In the genomic region with DNA sequence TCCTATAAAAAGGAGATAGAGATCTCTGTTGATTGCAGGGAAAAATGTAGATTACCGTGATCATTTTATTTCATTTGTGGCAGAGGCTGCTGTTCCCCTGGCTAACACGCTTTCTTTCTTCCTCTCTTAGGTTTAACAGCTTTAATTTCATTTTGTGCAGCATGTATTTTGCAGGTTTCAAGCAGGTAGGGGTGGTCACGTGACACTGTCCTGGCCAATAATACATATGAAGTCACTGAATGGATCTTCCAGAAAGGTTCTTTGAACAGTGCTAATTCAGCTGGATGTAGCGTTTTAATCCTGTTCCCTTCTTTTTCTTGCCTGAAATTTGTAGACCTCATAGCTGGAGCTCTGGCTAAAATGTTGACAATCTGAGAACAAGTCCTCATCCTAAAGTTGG, we compare ENCODE assay signal across 22 cellular contexts. TPM values are rescaled to one million over a fixed set of nuclear protein-coding genes. Genes with fewer than 3 reads are reported as not detected.
DNase-seq lines count a peak whose midpoint lies in the region; ATAC-seq, FAIRE-seq and TF ChIP-seq lines count a peak whose summit lies in the region.
"Had no signal": no experiment of that assay in that cellular context is flagged by ENCODE, and none has a peak within 500 bp of the region (broad histone marks: within the 10 kb centered on the region; RNA-seq: fewer than 3 reads in every experiment).

No MANE protein-coding gene starts in this region.

- H2BK15ac ChIP-seq in IMR-90 (ENCODE audit: low read depth, low read length), result no peak overlapping the region

- WGBS in A549 (ENCODE audit: missing lambda C conversion rate), result 32% methylated on average over 4 of the region's 4 CpGs
- 40% methylated on average over 1 of the region's 4 CpGs; no CpG with 5 or more reads in 1 of the 2 experiments for WGBS in IMR-90 (ENCODE audit: extremely low coverage in 2 of 2, insufficient read length in 1 of 2), 2 experiments
- 17% methylated on average over 4 of the region's 4 CpGs for WGBS in K562 (ENCODE audit: insufficient coverage, low coverage, missing lambda C conversion rate)

- H3K14ac ChIP-seq in IMR-90 (replicated peaks; ENCODE audit: low read depth, low read length), result no peak overlapping the region

- H3K4me1 ChIP-seq in A549 (no peaks in the 10 kb centered on the region), IMR-90 (ENCODE audit: control insufficient read depth, insufficient read depth, low read length) (no peaks in the 10 kb centered on the region), K562 (replicated peaks in 1 of 2; ENCODE audit: control insufficient read depth in 2 of 2, insufficient read depth in 2 of 2, low read length in 2 of 2) (peaks cover 5 to 16% of the 10 kb centered on the region in 2 experiments; a peak in 3 of 5 replicates), gastrocnemius medialis (peaks cover 2 to 12% of the 10 kb centered on the region in 2 donors)
- H3K4me1 ChIP-seq: HAP-1 had no signal

- TF ChIP-seq CTCF in A549 (IDR thresholded peaks at IDR 0.05) (no peak), IMR-90 (conservative IDR thresholded peaks at IDR 0.05; ENCODE audit: low read depth, low read length) (no peak), K562 (IDR thresholded peaks at IDR 0.05 in 2 of 3, conservative IDR thresholded peaks at IDR 0.05 in 1 of 3; ENCODE audit: insufficient read depth in 2 of 3, low read depth in 1 of 3, low read length in 3 of 3) (no peak), gastrocnemius medialis (IDR thresholded peaks at IDR 0.05 in 4 of 5, conservative IDR thresholded peaks at IDR 0.05 in 1 of 5) (no peak)
- TF ChIP-seq CTCF in CD4-positive, alpha-beta T cell (IDR thresholded peaks at IDR 0.05), result no peak

- BruUV-seq in IMR-90 (replicated peaks; lab: Mats Ljungman, UMichigan) (no TSS peak), K562 (replicated peaks; lab: Mats Ljungman, UMichigan) (no TSS peak)

- no peak overlapping the region for H3K9ac ChIP-seq in IMR-90 (ENCODE audit: low read depth, low read length)
- H3K9ac ChIP-seq in K562 (ENCODE audit: insufficient read depth in 1 of 2, low read depth in 2 of 2, low read length in 2 of 2), result no peak overlapping the region
- H3K9ac ChIP-seq: KMS-11 had no signal

- H2BK120ac ChIP-seq in IMR-90 (ENCODE audit: low read depth, low read length), result no peak overlapping the region

- no peaks in the 10 kb centered on the region for H3K9me3 Mint-ChIP-seq in CD4-positive, alpha-beta T cell
- H3K9me3 Mint-ChIP-seq in activated CD8-positive, alpha-beta T cell treated with anti-CD3 and anti-CD28 coated beads, Interleukin-2, amount 10 ng/mL, durations not matched to agents 7 days and 5 days (ENCODE audit: insufficient read depth), result no peaks in the 10 kb centered on the region
- H3K9me3 Mint-ChIP-seq: CD4-positive, alpha-beta memory T cell; IgD-negative memory B cell had no signal

- TF ChIP-seq EP300 in A549 (IDR thresholded peaks at IDR 0.05), result no peak
- no peak for TF ChIP-seq EP300 in K562 (IDR thresholded peaks at IDR 0.05; ENCODE audit: low read length)

- H3K9me1 ChIP-seq in IMR-90 (ENCODE audit: insufficient read depth, low read length) (no peaks in the 10 kb centered on the region), K562 (ENCODE audit: control insufficient read depth, insufficient read depth, low read length) (no peaks in the 10 kb centered on the region)

- H3K4ac ChIP-seq in IMR-90 (ENCODE audit: low read depth, low read length), result no peak overlapping the region

- H4K91ac ChIP-seq in IMR-90 (ENCODE audit: insufficient read depth, low read depth, low read length), result no peak overlapping the region

- H4K5ac ChIP-seq in IMR-90 (ENCODE audit: low read depth, low read length), result no peak overlapping the region

- intact Hi-C loops in CD4-positive, alpha-beta T cell (cut with DNase I, micrococcal nuclease), result loop anchor here (5.0 to 10.0 kb wide), 4 partner anchors 39 to 534 kb away; a partner anchor contains a TSS
- intact Hi-C loops in IMR-90 (cut with micrococcal nuclease) (no loop called here), K562 (cut with micrococcal nuclease) (no loop called here), gastrocnemius medialis (cut with DNase I; ENCODE audit: low total_unique reads) (loop anchor here (5.0 kb wide), 2 partner anchors 151 to 361 kb away; no protein-coding TSS in a partner anchor)

- no peak for TF ChIP-seq POLR2A in A549 (IDR thresholded peaks at IDR 0.05; ENCODE audit: low read length)
- no peak for TF ChIP-seq POLR2A in IMR-90 (IDR thresholded peaks at IDR 0.05; ENCODE audit: low read depth, low read length)
- no peak for TF ChIP-seq POLR2A in K562 (conservative IDR thresholded peaks at IDR 0.05)
- no peak for TF ChIP-seq POLR2A in gastrocnemius medialis (IDR thresholded peaks at IDR 0.05)

- POLR2A ChIA-PET in A549 (lab: Yijun Ruan, JAX) (no interaction called here), IMR-90 (lab: Charles Lee; ENCODE audit: unreplicated experiment) (no interaction called here), K562 (lab: Yijun Ruan, JAX) (interaction anchor here (0.6 to 0.9 kb wide), 2 partner anchors 18 to 521 kb away, joined by 3 read pairs; no protein-coding TSS in a partner anchor)
- POLR2A ChIA-PET in CD4-positive, alpha-beta T cell (lab: Charles Lee), result interaction anchor here (0.6 to 2.4 kb wide), 2 partner anchors 40 to 54 kb away, joined by 3 to 7 read pairs; no protein-coding TSS in a partner anchor
- POLR2A ChIA-PET in activated CD8-positive, alpha-beta T cell treated with anti-CD3 and anti-CD28 coated beads, Interleukin-2, amount 10 ng/mL, durations not matched to agents 7 days and 5 days (lab: Charles Lee), result no interaction called here

- no peak overlapping the region for H3K56ac ChIP-seq in IMR-90 (ENCODE audit: extremely low read depth, insufficient read depth, low read length)

- no peak for DNase-seq in A549 (ENCODE audit: low read depth in 1 of 2, low spot score in 1 of 2)
- DNase-seq in CD4-positive, alpha-beta T cell, result no peak
- no peak for DNase-seq in IMR-90
- no peak for DNase-seq in K562 (ENCODE audit: extremely low read depth in 1 of 4, low spot score in 3 of 4)
- DNase-seq in gastrocnemius medialis, result no peak
- no peak for DNase-seq in GF-D8 (lab: John Stamatoyannopoulos, UW)
- no peak for DNase-seq in activated CD8-positive, alpha-beta T cell treated with anti-CD3 and anti-CD28 coated beads, Interleukin-2, amount 10 ng/mL, durations not matched to agents 7 days and 5 days
- DNase-seq: AML-193; Calu3; CD4-positive, alpha-beta memory T cell; DMS79 treated with DMSO at 0.1 percent for 48 hours; GOT3 had no signal

- no peak overlapping the region for H3K23ac ChIP-seq in IMR-90 (ENCODE audit: low read depth, low read length)

- no peak overlapping the region for H4K8ac ChIP-seq in IMR-90 (ENCODE audit: low read depth in 2 of 2, low read length in 2 of 2)

- no peak for ATAC-seq in A549
- ATAC-seq in CD4-positive, alpha-beta T cell (ENCODE audit: poor library complexity), result no peak
- ATAC-seq in IMR-90 (ENCODE audit: low read depth), result no peak
- no peak for ATAC-seq in K562
- ATAC-seq in gastrocnemius medialis, result no peak
- no peak for ATAC-seq in HG03045 (IDR thresholded peaks at IDR 0.05; ENCODE audit: unreplicated experiment)
- no peak for ATAC-seq in activated CD8-positive, alpha-beta T cell treated with anti-CD3 and anti-CD28 coated beads, Interleukin-2, amount 10 ng/mL, durations not matched to agents 7 days and 5 days

- no peaks in the 10 kb centered on the region for H3K27me3 Mint-ChIP-seq in CD4-positive, alpha-beta T cell
- H3K27me3 Mint-ChIP-seq in activated CD8-positive, alpha-beta T cell treated with anti-CD3 and anti-CD28 coated beads, Interleukin-2, amount 10 ng/mL, durations not matched to agents 7 days and 5 days (ENCODE audit: low read depth), result peaks cover 25% of the 10 kb centered on the region
- H3K27me3 Mint-ChIP-seq: IgD-negative memory B cell had no signal

- no peaks in the 10 kb centered on the region for H3K9me3 ChIP-seq in A549
- H3K9me3 ChIP-seq in CD4-positive, alpha-beta T cell (ENCODE audit: control insufficient read depth, low read length), result no peaks in the 10 kb centered on the region
- no peaks in the 10 kb centered on the region for H3K9me3 ChIP-seq in IMR-90 (ENCODE audit: control insufficient read depth, insufficient read depth, low read length)
- H3K9me3 ChIP-seq in K562 (replicated peaks; ENCODE audit: control insufficient read depth, insufficient read depth, low read depth, low read length), result no peaks in the 10 kb centered on the region
- H3K9me3 ChIP-seq in gastrocnemius medialis, result no peaks in the 10 kb centered on the region
- H3K9me3 ChIP-seq: HAP-1 had no signal

- in situ Hi-C loops in IMR-90 (cut with MboI; ENCODE audit: low sequenced_read_pairs) (loop anchor here (10.0 kb wide), 1 partner anchor 364 kb away; no protein-coding TSS in a partner anchor), K562 (cut with MboI) (no loop called here), gastrocnemius medialis (cut with MboI; ENCODE audit: low sequenced_read_pairs in 4 of 4) (loop anchor here (10.0 to 25.0 kb wide), 3 partner anchors 154 to 364 kb away; a partner anchor contains a TSS)

- H2AK5ac ChIP-seq in IMR-90 (ENCODE audit: low read depth, low read length), result no peak overlapping the region

- H3K36me3 ChIP-seq in IMR-90 (ENCODE audit: control insufficient read depth, insufficient read depth, low read length), result no peaks in the 10 kb centered on the region
- H3K36me3 ChIP-seq in K562 (ENCODE audit: control insufficient read depth, insufficient read depth, low read length), result no peaks in the 10 kb centered on the region
- H3K36me3 ChIP-seq in gastrocnemius medialis, result no peaks in the 10 kb centered on the region
- H3K36me3 ChIP-seq: HAP-1 had no signal

- H3K18ac ChIP-seq in IMR-90 (ENCODE audit: low read depth, low read length), result no peak overlapping the region

- CTCF ChIA-PET in A549 (lab: Yijun Ruan, JAX) (interaction anchor here (0.6 to 2.1 kb wide), 6 partner anchors 8 to 157 kb away, joined by 3 to 11 read pairs (median 3); no protein-coding TSS in a partner anchor), IMR-90 (lab: Yijun Ruan, JAX) (interaction anchor here (0.7 kb wide), 1 partner anchor 364 kb away, joined by 3 read pairs; no protein-coding TSS in a partner anchor), K562 (lab: Yijun Ruan, JAX; ENCODE audit: low intra/inter-chr PET ratio) (interaction anchor here (4.6 kb wide), 1 partner anchor 151 kb away, joined by 52 read pairs; no protein-coding TSS in a partner anchor)
- CTCF ChIA-PET in CD4-positive, alpha-beta T cell (lab: Charles Lee), result interaction anchor here (0.7 to 1.7 kb wide), 3 partner anchors 19 to 68 kb away, joined by 3 read pairs; no protein-coding TSS in a partner anchor
- CTCF ChIA-PET in activated CD8-positive, alpha-beta T cell treated with anti-CD3 and anti-CD28 coated beads, Interleukin-2, amount 10 ng/mL, durations not matched to agents 7 days and 5 days (lab: Charles Lee), result interaction anchor here (0.8 to 1.9 kb wide), 7 partner anchors 15 to 549 kb away, joined by 3 to 9 read pairs (median 5); no protein-coding TSS in a partner anchor

- no peak for FAIRE-seq in A549 (lab: Jason Lieb, UNC)
- FAIRE-seq in K562 (lab: Jason Lieb, UNC), result no peak
- FAIRE-seq: A204.1 had no signal

- peaks cover 11% of the 10 kb centered on the region for H3K36me3 Mint-ChIP-seq in CD4-positive, alpha-beta T cell (ENCODE audit: low read depth)
- H3K36me3 Mint-ChIP-seq in activated CD8-positive, alpha-beta T cell treated with anti-CD3 and anti-CD28 coated beads, Interleukin-2, amount 10 ng/mL, durations not matched to agents 7 days and 5 days (ENCODE audit: low read depth), result no peaks in the 10 kb centered on the region

- dilution Hi-C loops in IMR-90 (cut with HindIII; ENCODE audit: low sequenced_read_pairs, unreplicated experiment), result no loop called here

- H2AK9ac ChIP-seq in IMR-90 (replicated peaks; ENCODE audit: low read depth, low read length, poor library complexity), result no peak overlapping the region

- no peaks in the 10 kb centered on the region for H3K27me3 ChIP-seq in CD4-positive, alpha-beta T cell (ENCODE audit: control insufficient read depth, insufficient read depth, low read length)
- H3K27me3 ChIP-seq in IMR-90 (ENCODE audit: control insufficient read depth, insufficient read depth, low read length) (peaks cover 11% of the 10 kb centered on the region), K562 (ENCODE audit: control insufficient read depth in 2 of 2, insufficient read depth in 2 of 2, low read length in 2 of 2) (peaks cover 4 to 12% of the 10 kb centered on the region in 2 experiments; a peak in 3 of 5 replicates), gastrocnemius medialis (no peaks in the 10 kb centered on the region)

- H2BK20ac ChIP-seq in IMR-90 (ENCODE audit: low read depth, low read length), result no peak overlapping the region

- H3K4me1 Mint-ChIP-seq in CD4-positive, alpha-beta T cell (ENCODE audit: low read depth), result peaks cover 33% of the 10 kb centered on the region
- peaks cover 3% of the 10 kb centered on the region for H3K4me1 Mint-ChIP-seq in activated CD8-positive, alpha-beta T cell treated with anti-CD3 and anti-CD28 coated beads, Interleukin-2, amount 10 ng/mL, durations not matched to agents 7 days and 5 days (ENCODE audit: low read depth)

- H3K4me2 ChIP-seq in A549 (no peak overlapping the region), IMR-90 (ENCODE audit: low read depth, low read length) (no peak overlapping the region), K562 (ENCODE audit: insufficient read depth, low read length) (no peak overlapping the region)
- H3K4me2 ChIP-seq: KMS-11 had no signal

- H3K27ac Mint-ChIP-seq in CD4-positive, alpha-beta T cell, result peak overlapping the region; percentile 19
- H3K27ac Mint-ChIP-seq in activated CD8-positive, alpha-beta T cell treated with anti-CD3 and anti-CD28 coated beads, Interleukin-2, amount 10 ng/mL, durations not matched to agents 7 days and 5 days, result no peak overlapping the region
- H3K27ac Mint-ChIP-seq: CD4-positive, alpha-beta memory T cell had no signal

- no peak overlapping the region for H2BK5ac ChIP-seq in IMR-90 (ENCODE audit: low read depth, low read length, poor library complexity, severe bottlenecking)

- H3K27ac ChIP-seq in A549 (no peak overlapping the region), IMR-90 (ENCODE audit: insufficient read depth, low read length) (no peak overlapping the region), K562 (ENCODE audit: extremely low read depth, low read depth, low read length) (no peak overlapping the region), gastrocnemius medialis (no peak overlapping the region)
- H3K27ac ChIP-seq in CD4-positive, alpha-beta T cell (ENCODE audit: low read depth, low read length), result no peak overlapping the region
- H3K27ac ChIP-seq: C4-2B, HL-60, KMS-11 had no signal

- H2AFZ ChIP-seq in IMR-90 (replicated peaks; ENCODE audit: low read length, poor library complexity) (no peak overlapping the region), K562 (ENCODE audit: low read depth, low read length) (no peak overlapping the region)

- no peaks in the 10 kb centered on the region for H3K79me1 ChIP-seq in IMR-90 (ENCODE audit: low read depth in 1 of 2, low read length in 2 of 2)

- no peak for TF ChIP-seq RAD21 in A549 (conservative IDR thresholded peaks at IDR 0.05 in 1 of 2, IDR thresholded peaks at IDR 0.05 in 1 of 2)
- TF ChIP-seq RAD21 in IMR-90 (IDR thresholded peaks at IDR 0.05; ENCODE audit: low read length), result no peak
- no peak for TF ChIP-seq RAD21 in K562 (CRISPR knock-in tag; conservative IDR thresholded peaks at IDR 0.05 in 1 of 2, IDR thresholded peaks at IDR 0.05 in 1 of 2)

- H4K20me1 ChIP-seq in IMR-90 (ENCODE audit: insufficient read depth, low read length) (no peaks in the 10 kb centered on the region), K562 (replicated peaks; ENCODE audit: control insufficient read depth, insufficient read depth, low read length) (no peaks in the 10 kb centered on the region; the same call in 1 of the 2 replicates)

- no peak overlapping the region for H3K4me3 Mint-ChIP-seq in CD4-positive, alpha-beta T cell
- H3K4me3 Mint-ChIP-seq in activated CD8-positive, alpha-beta T cell treated with anti-CD3 and anti-CD28 coated beads, Interleukin-2, amount 10 ng/mL, durations not matched to agents 7 days and 5 days, result no peak overlapping the region
- H3K4me3 Mint-ChIP-seq: CD4-positive, alpha-beta memory T cell had no signal

- no peak overlapping the region for H3K4me3 ChIP-seq in A549
- no peak overlapping the region for H3K4me3 ChIP-seq in IMR-90 (ENCODE audit: insufficient read depth, low read depth, low read length)
- H3K4me3 ChIP-seq in K562, result no peak overlapping the region
- H3K4me3 ChIP-seq in gastrocnemius medialis, result no peak overlapping the region
- H3K4me3 ChIP-seq: HAP-1 had no signal

- no peaks in the 10 kb centered on the region for H3K79me2 ChIP-seq in K562 (ENCODE audit: control insufficient read depth, insufficient read depth, low read length)

RNA-seq across cellular contexts. Expression of a gene that starts 3.6 kb away (rescaled TPM):
- polyA plus RNA-seq in A549 (2011; rRNA removed), result 0.26 and 0.32 TPM in 2 replicates
- polyA plus RNA-seq in A549 (2012; cell fraction: cytosol; rRNA removed), result 0.09 and 0.10 TPM in 2 replicates
- polyA plus RNA-seq in A549 (2012; cell fraction: nucleus; rRNA removed), result 0.35 and 0.86 TPM in 2 replicates
- polyA plus RNA-seq in A549 (2017; fragmentation: RNase III; extraction: RNeasy Plus Mini Kit Qiagen cat#74134 plus additional on column Dnase treatment), result 0.14 to 0.37 TPM (median 0.22 TPM) in 3 replicates
- polyA minus RNA-seq in A549 (2011; rRNA and poly(A)+ RNA removed), result 1.1 and 1.2 TPM in 2 replicates
- total RNA-seq in CD4-positive, alpha-beta T cell, result 10 to 100 TPM; 50.7 to 55.8 TPM
- under 0.01 TPM in 2 replicates for total RNA-seq in IMR-90 (2012; rRNA removed)
- polyA plus RNA-seq in IMR-90 (2012; rRNA removed), result 0.60 and 0.75 TPM in 2 replicates
- polyA plus RNA-seq in IMR-90 (2012; cell fraction: cytosol; rRNA removed), result 0.45 and 0.99 TPM in 2 replicates
- 0.77 and 1.9 TPM in 2 replicates for polyA plus RNA-seq in IMR-90 (2012; cell fraction: nucleus; rRNA removed; ENCODE audit: low replicate concordance)
- 81.3 and 499 TPM in 2 replicates for total RNA-seq in K562 (2011; cell fraction: chromatin; rRNA removed; ENCODE audit: low replicate concordance)
- total RNA-seq in K562 (2011; cell fraction: nucleolus; rRNA removed), result 147 and 442 TPM in 2 replicates
- 112 and 171 TPM in 2 replicates for total RNA-seq in K562 (2011; cell fraction: nucleoplasm; rRNA removed)
- total RNA-seq in K562 (2014; rRNA removed), result 10.4 and 11.3 TPM in 2 replicates
- 4.1 and 4.3 TPM in 2 replicates for total RNA-seq in K562 (2014; rRNA removed; fragmentation: Illumina TruSeq; extraction: Trizol)
- 1.5 and 2.1 TPM in 2 replicates for total RNA-seq in K562 (2015; rRNA removed; fragmentation: Illumina TruSeq; extraction: Trizol)
- total RNA-seq in K562 (2021), result 13.2 and 19.1 TPM in 2 replicates
- 108 and 123 TPM in 2 replicates for polyA plus RNA-seq in K562 (2011; rRNA removed)
- 99.6 and 191 TPM in 2 replicates for polyA plus RNA-seq in K562 (2011; cell fraction: cytosol; rRNA removed)
- polyA plus RNA-seq in K562 (2011; cell fraction: nucleus; rRNA removed), result 516 and 1,081 TPM in 2 replicates
- polyA plus RNA-seq in K562 (2012), result 8.8 and 13.0 TPM in 2 replicates
- polyA plus RNA-seq in K562 (2014; fragmentation: Illumina TruSeq; extraction: Trizol), result 7.6 and 10.7 TPM in 2 replicates
- 1 to 10 TPM; 1.4 to 2.5 TPM for polyA plus RNA-seq in K562 (2014; fragmentation: Nextera tagmentation; extraction: Ambion mirVana)
- polyA plus RNA-seq in K562 (2014; rRNA removed), result 12.0 and 16.3 TPM in 2 replicates
- 56.3 and 87.3 TPM in 2 replicates for polyA minus RNA-seq in K562 (2011; rRNA and poly(A)+ RNA removed)
- polyA minus RNA-seq in K562 (2011; cell fraction: cytosol; rRNA and poly(A)+ RNA removed), result 119 and 124 TPM in 2 replicates
- polyA minus RNA-seq in K562 (2011; cell fraction: nucleus; rRNA and poly(A)+ RNA removed), result 75.4 and 113 TPM in 2 replicates
- 1 to 10 TPM; 2.0 to 8.9 (median 2.8) TPM for total RNA-seq in gastrocnemius medialis
- total RNA-seq in activated CD8-positive, alpha-beta T cell treated with anti-CD3 and anti-CD28 coated beads, Interleukin-2, amount 10 ng/mL, durations not matched to agents 7 days and 5 days, result 1 to 10 TPM; 7.0 TPM

RNA-seq across cellular contexts. Expression of a gene that starts 34.3 kb away (rescaled TPM):
- polyA plus RNA-seq in A549 (2011; rRNA removed) (0.04 TPM in 1 of 2 replicates, not detected in the other), A549 (2017; fragmentation: RNase III; extraction: RNeasy Plus Mini Kit Qiagen cat#74134 plus additional on column Dnase treatment) (not detected in 3 replicates), IMR-90 (2012; rRNA removed) (0.03 TPM in 1 of 2 replicates, not detected in the other), K562 (2011; rRNA removed) (0.08 and 0.37 TPM in 2 replicates), K562 (2014; fragmentation: Illumina TruSeq; extraction: Trizol) (0.25 and 0.26 TPM in 2 replicates), K562 (2014; fragmentation: Nextera tagmentation; extraction: Ambion mirVana) (under 1 TPM; 0.04 to 0.06 TPM), K562 (2014; rRNA removed) (0.22 and 0.32 TPM in 2 replicates)
- not detected in 2 replicates for polyA plus RNA-seq in A549 (2012; cell fraction: cytosol; rRNA removed)
- polyA plus RNA-seq in A549 (2012; cell fraction: nucleus; rRNA removed), result 0.01 and 0.05 TPM in 2 replicates
- polyA minus RNA-seq in A549 (2011; rRNA and poly(A)+ RNA removed), result not detected in 2 replicates
- not detected for total RNA-seq in CD4-positive, alpha-beta T cell
- total RNA-seq in IMR-90 (2012; rRNA removed) (not detected in 2 replicates), K562 (2014; rRNA removed) (0.04 and 0.36 TPM in 2 replicates), K562 (2014; rRNA removed; fragmentation: Illumina TruSeq; extraction: Trizol) (0.11 and 0.51 TPM in 2 replicates), K562 (2015; rRNA removed; fragmentation: Illumina TruSeq; extraction: Trizol) (0.04 and 0.11 TPM in 2 replicates), K562 (2021) (0.18 and 0.81 TPM in 2 replicates), gastrocnemius medialis (not detected)
- polyA plus RNA-seq in IMR-90 (2012; cell fraction: cytosol; rRNA removed), result not detected in 2 replicates
- 0.02 TPM in 1 of 2 replicates, not detected in the other for polyA plus RNA-seq in IMR-90 (2012; cell fraction: nucleus; rRNA removed; ENCODE audit: low replicate concordance)
- 2.1 and 5.6 TPM in 2 replicates for total RNA-seq in K562 (2011; cell fraction: chromatin; rRNA removed; ENCODE audit: low replicate concordance)
- 3.2 and 3.3 TPM in 2 replicates for total RNA-seq in K562 (2011; cell fraction: nucleolus; rRNA removed)
- total RNA-seq in K562 (2011; cell fraction: nucleoplasm; rRNA removed), result 2.2 and 2.7 TPM in 2 replicates
- 0.19 and 0.33 TPM in 2 replicates for polyA plus RNA-seq in K562 (2011; cell fraction: cytosol; rRNA removed)
- 3.7 and 4.0 TPM in 2 replicates for polyA plus RNA-seq in K562 (2011; cell fraction: nucleus; rRNA removed)
- polyA plus RNA-seq in K562 (2012), result 0.59 and 13.5 TPM in 2 replicates
- polyA minus RNA-seq in K562 (2011; rRNA and poly(A)+ RNA removed), result 0.36 and 0.46 TPM in 2 replicates
- polyA minus RNA-seq in K562 (2011; cell fraction: cytosol; rRNA and poly(A)+ RNA removed), result not detected in 2 replicates
- polyA minus RNA-seq in K562 (2011; cell fraction: nucleus; rRNA and poly(A)+ RNA removed), result 0.89 and 0.94 TPM in 2 replicates
- total RNA-seq in activated CD8-positive, alpha-beta T cell treated with anti-CD3 and anti-CD28 coated beads, Interleukin-2, amount 10 ng/mL, durations not matched to agents 7 days and 5 days, result not detected
- total RNA-seq: CD4-positive, alpha-beta memory T cell; HT1080; LHCN-M2 had no signal
- polyA plus RNA-seq: BJ, IgD-negative memory B cell had no signal

Comparison
In these comparisons a context has a peak if more than half of its experiments do, and no peak if none do; other contexts are left out.
1. POLR2A ChIA-PET loops: an anchor here in CD4-positive, alpha-beta T cell (0.6 to 2.4 kb wide) and K562 (0.6 to 0.9 kb wide); none called in A549, IMR-90 and activated CD8-positive, alpha-beta T cell treated with anti-CD3 and anti-CD28 coated beads, Interleukin-2, amount 10 ng/mL, durations not matched to agents 7 days and 5 days.
2. intact Hi-C loops: an anchor here in CD4-positive, alpha-beta T cell (5.0 to 10.0 kb wide) and gastrocnemius medialis (5.0 kb wide); none called in IMR-90 and K562.